ENCODE assay signal across 1 cellular context in genomic region chr6:160167547-160168391, GRCh38.
TF ChIP-seq lines count a peak whose summit lies in the region.

No MANE protein-coding gene starts in this region.

TF ChIP-seq in SK-N-SH, 30 proteins besides CTCF, POLR2A, EP300 and RAD21 (continued from another document):
- no peak for TF ChIP-seq USF1 (IDR thresholded peaks at IDR 0.05; ENCODE audit: borderline replicate concordance, low read depth)
- no peak for TF ChIP-seq RFX5 (IDR thresholded peaks at IDR 0.05; ENCODE audit: low read length)
- no peak for TF ChIP-seq EZH2phosphoT487 (IDR thresholded peaks at IDR 0.05; ENCODE audit: borderline replicate concordance, low read depth)
- no peak for TF ChIP-seq GATA2 (CRISPR knock-in tag; IDR thresholded peaks at IDR 0.05)
- no peak for TF ChIP-seq TCF12 (IDR thresholded peaks at IDR 0.05)
- TF ChIP-seq REST (IDR thresholded peaks at IDR 0.05; ENCODE audit: low read depth, low read length) = no peak
- TF ChIP-seq MEF2A (IDR thresholded peaks at IDR 0.05; ENCODE audit: borderline replicate concordance, low read depth) = no peak
- TF ChIP-seq TEAD4 (IDR thresholded peaks at IDR 0.05; ENCODE audit: borderline replicate concordance, insufficient read depth) = no peak
- no peak for TF ChIP-seq MAX (IDR thresholded peaks at IDR 0.05; ENCODE audit: low read depth)
- TF ChIP-seq MXI1 (IDR thresholded peaks at IDR 0.05; ENCODE audit: low read depth, low read length) = no peak
- no peak for TF ChIP-seq ZBTB33 (IDR thresholded peaks at IDR 0.05; ENCODE audit: borderline replicate concordance, low read depth)
